8 cellular contexts compared by ENCODE assay signal in the genomic region with DNA sequence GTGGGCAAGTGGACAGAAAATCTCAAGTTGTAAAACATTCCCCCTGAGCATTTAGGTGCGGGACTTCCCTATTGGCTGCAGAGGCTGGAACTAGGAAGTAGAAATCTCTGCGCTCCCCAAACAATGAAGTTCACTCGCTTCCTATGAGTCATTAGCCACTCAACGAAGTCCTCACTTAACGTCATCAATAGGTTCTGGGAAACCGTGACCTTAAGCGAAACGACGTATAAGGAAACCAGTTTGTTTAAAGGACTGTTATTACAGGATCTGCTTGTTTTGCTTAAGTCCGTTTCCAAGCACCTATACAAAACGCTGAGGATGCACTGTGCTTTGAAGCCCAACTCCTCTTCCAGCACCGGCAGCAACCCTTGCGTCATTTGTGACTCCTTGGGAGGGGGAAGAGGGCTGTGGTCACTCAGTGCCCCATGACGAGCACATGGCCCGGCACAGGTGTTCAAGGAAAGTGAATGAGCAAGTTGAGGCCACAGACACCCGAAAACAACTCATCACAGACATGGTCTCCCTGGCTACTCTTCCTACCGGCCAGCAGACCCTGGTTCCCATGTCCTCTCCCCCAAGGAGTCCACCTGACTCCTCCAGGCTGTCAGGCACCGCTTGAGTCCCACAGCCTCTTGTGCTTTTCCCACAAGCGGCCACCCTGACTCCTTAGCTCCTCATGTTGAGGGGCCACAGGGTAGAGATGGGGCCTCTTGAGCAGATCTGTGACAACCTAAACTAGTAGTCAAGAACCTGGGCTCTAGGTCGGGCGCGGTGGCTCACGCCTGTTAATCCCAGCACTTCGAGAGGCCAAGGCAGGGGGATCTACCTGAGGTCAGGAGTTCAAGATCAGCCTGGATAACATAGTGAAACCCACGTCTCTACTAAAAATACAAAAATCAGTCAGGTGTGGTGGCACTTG. TPM values are rescaled to one million over a fixed set of nuclear protein-coding genes. Genes with fewer than 3 reads are reported as not detected.
A peak's percentile ranks its signal among the peaks of the same experiment; 100 is the strongest.
DNase-seq lines count a peak whose midpoint lies in the region; ATAC-seq, FAIRE-seq and TF ChIP-seq lines count a peak whose summit lies in the region.
"Had no signal": no experiment of that assay in that cellular context is flagged by ENCODE, and none has a peak within 500 bp of the region (broad histone marks: within the 10 kb centered on the region; RNA-seq: fewer than 3 reads in every experiment).

No MANE protein-coding gene starts in this region.

- H2BK12ac ChIP-seq in H1 (ENCODE audit: low read depth, low read length) = peak overlapping the region; percentile 1

- H2BK5ac ChIP-seq in H1 (ENCODE audit: low read depth, low read length) = peak overlapping the region; percentile 86

- H3K79me2 ChIP-seq in H1 (ENCODE audit: control insufficient read depth in 1 of 2, insufficient read depth in 2 of 2, low read length in 2 of 2) = peaks cover 7 to 20% of the 10 kb centered on the region in 2 experiments; a peak in 3 of 4 replicates

- no peak overlapping the region; a peak in 1 of 7 replicates for H3K9ac ChIP-seq in H1 (replicated peaks in 1 of 4; ENCODE audit: extremely low read depth in 1 of 4, low read depth in 3 of 4, low read length in 3 of 4)

- in situ Hi-C loops in GM18951 (cut with MboI; ENCODE audit: low sequenced_read_pairs, unreplicated experiment) = no loop called here

- TF ChIP-seq RAD21 in H1 (IDR thresholded peaks at IDR 0.05 in 1 of 2, conservative IDR thresholded peaks at IDR 0.05 in 1 of 2; ENCODE audit: low read depth in 2 of 2, low read length in 2 of 2) = no peak

- peak; percentile 35 for TF ChIP-seq POLR2A in GM18951 (IDR thresholded peaks at IDR 0.05; ENCODE audit: extremely low read depth, insufficient read depth, insufficient read length)
- peak; percentile 39 to 77 for TF ChIP-seq POLR2A in H1 (IDR thresholded peaks at IDR 0.05; ENCODE audit: control extremely low read depth in 1 of 2, low read depth in 2 of 2, low read length in 2 of 2)

- H3K23me2 ChIP-seq in H1 (ENCODE audit: low read depth, low read length) = peaks cover 2% of the 10 kb centered on the region

- FAIRE-seq in H1 (lab: Jason Lieb, UNC) = no peak
- FAIRE-seq: endometrium had no signal

- intact Hi-C loops in activated B cell treated with CpG ODN at 0.5 μM for 24 hours (cut with micrococcal nuclease) = loop anchor here (1.0 kb wide), 1 partner anchor 19 kb away; the partner anchor contains the start of gene PLEKHG2

- no peaks in the 10 kb centered on the region for H3K9me3 Mint-ChIP-seq in activated B cell treated with CpG ODN at 0.5 μM for 24 hours
- no peaks in the 10 kb centered on the region for H3K9me3 Mint-ChIP-seq in osteocyte (ENCODE audit: unreplicated experiment)

- no peaks in the 10 kb centered on the region for H3K27me3 ChIP-seq in MG63
- no peaks in the 10 kb centered on the region; a peak in 1 of 7 replicates for H3K27me3 ChIP-seq in H1 (replicated peaks in 1 of 4; ENCODE audit: control insufficient read depth in 3 of 4, extremely low read depth in 1 of 4, insufficient read depth in 3 of 4, low read length in 3 of 4)

- H3K14ac ChIP-seq in H1 (ENCODE audit: insufficient read length) = no peak overlapping the region

- DNase-seq in MG63 = peak; percentile 48
- DNase-seq in activated B cell treated with CpG ODN at 0.5 μM for 24 hours = peak; percentile 37
- DNase-seq in H1 (ENCODE audit: low read depth in 1 of 2, low spot score in 2 of 2) = peak in 1 of 2 experiments; percentile 60
- DNase-seq in osteocyte (ENCODE audit: extremely low spot score, unreplicated experiment) = no peak
- DNase-seq in hepatic stellate cell (ENCODE audit: low spot score) = no peak
- no peak for DNase-seq in AG08395 (ENCODE audit: low spot score)

- TF ChIP-seq EP300 in H1 (IDR thresholded peaks at IDR 0.05; ENCODE audit: borderline replicate concordance in 1 of 2, low read depth in 2 of 2, low read length in 2 of 2) = no peak

- 0 out of 2 replicates have a peak overlapping the region, but pooled peaks have one; percentile 55 for H2BK15ac ChIP-seq in H1 (ENCODE audit: low read length)

- H3K56ac ChIP-seq in H1 (replicated peaks; ENCODE audit: insufficient read length, low read depth, low read length) = no peak overlapping the region

- H3K4me1 Mint-ChIP-seq in activated B cell treated with CpG ODN at 0.5 μM for 24 hours (peaks cover 43% of the 10 kb centered on the region), osteocyte (ENCODE audit: unreplicated experiment) (peaks cover 62% of the 10 kb centered on the region)

- POLR2A ChIA-PET in activated B cell treated with CpG ODN at 0.5 μM for 24 hours (lab: Charles Lee) = interaction anchor here (0.6 to 11.0 kb wide), 9 partner anchors 13 to 1933 kb away, joined by 3 to 285 read pairs (median 6); partner anchors contain the start of genes DLL3, MED29, PAF1 and PLEKHG2
- POLR2A ChIA-PET in H1 (lab: Charles Lee; ENCODE audit: partially characterized antibody) = interaction anchor here (0.6 to 47.8 kb wide), 6 partner anchors 7 to 132 kb away, joined by 3 to 1154 read pairs (median 92); partner anchors contain the start of genes PLEKHG2, RPS16, SUPT5H and ZFP36

- H3K4me2 ChIP-seq in H1 (ENCODE audit: insufficient read depth in 1 of 2, low read depth in 2 of 2, low read length in 2 of 2) = no peak overlapping the region

- no peak for TF ChIP-seq CTCF in activated B cell treated with CpG ODN at 0.5 μM for 24 hours (IDR thresholded peaks at IDR 0.05)
- no peak for TF ChIP-seq CTCF in H1 (IDR thresholded peaks at IDR 0.05; ENCODE audit: control extremely low read depth in 1 of 3, insufficient read depth in 1 of 3, low read depth in 1 of 3, low read length in 3 of 3)
- TF ChIP-seq CTCF in osteocyte (IDR thresholded peaks at IDR 0.05) = no peak

- no peak overlapping the region for H3K23ac ChIP-seq in H1 (ENCODE audit: insufficient read length)

- H3K27ac Mint-ChIP-seq in activated B cell treated with CpG ODN at 0.5 μM for 24 hours = peak overlapping the region; percentile 88
- H3K27ac Mint-ChIP-seq in osteocyte (ENCODE audit: unreplicated experiment) = peak overlapping the region; percentile 73

- H4K5ac ChIP-seq in H1 (ENCODE audit: insufficient read length, low read depth, low read length) = no peak overlapping the region

- H4K20me1 ChIP-seq in H1 (replicated peaks in 1 of 2; ENCODE audit: control insufficient read depth in 1 of 2, insufficient read depth in 2 of 2, low read length in 2 of 2) = peaks cover 2 to 18% of the 10 kb centered on the region in 2 experiments

- peak overlapping the region; percentile 19; the same call in 1 of the 2 replicates for H3K18ac ChIP-seq in H1 (ENCODE audit: extremely low read depth, low read length)

- H3K4me1 ChIP-seq in H1 (replicated peaks in 1 of 4; ENCODE audit: control insufficient read depth in 3 of 4, insufficient read depth in 4 of 4, low read length in 3 of 4) = peaks cover 5 to 23% (median 13%) of the 10 kb centered on the region in 4 experiments

- peak overlapping the region; percentile 50 for H3K27ac ChIP-seq in H1 (ENCODE audit: low read depth, low read length)

- no peak overlapping the region for H2AFZ ChIP-seq in H1 (ENCODE audit: low read length)

- peak overlapping the region; percentile 35 for H4K91ac ChIP-seq in H1 (replicated peaks; ENCODE audit: insufficient read length, low read length)

- no peak overlapping the region for H2BK120ac ChIP-seq in H1 (replicated peaks; ENCODE audit: low read depth, low read length)

- H4K8ac ChIP-seq in H1 (ENCODE audit: extremely low read depth, insufficient read depth, low read length) = peak overlapping the region; percentile 87

- CTCF ChIA-PET in activated B cell treated with CpG ODN at 0.5 μM for 24 hours (lab: Charles Lee) = no interaction called here
- CTCF ChIA-PET in H1 (lab: Charles Lee; ENCODE audit: partially characterized antibody) = interaction anchor here (0.6 kb wide), 2 partner anchors 26 to 588 kb away, joined by 3 to 4 read pairs; no protein-coding TSS in a partner anchor

- no peak overlapping the region for H3K4ac ChIP-seq in H1 (replicated peaks; ENCODE audit: insufficient read length, low read depth, low read length)

- 88% methylated on average over 25 of the region's 25 CpGs; no CpG with 5 or more reads in 1 of the 2 experiments for WGBS in H1 (ENCODE audit: extremely low coverage in 1 of 2, insufficient coverage in 1 of 2, insufficient read length in 1 of 2, insufficient replicate concordance in 2 of 2, low coverage in 1 of 2, low lambda C conversion rate in 2 of 2, missing lambda C conversion rate in 1 of 2), 2 experiments

- H3K79me1 ChIP-seq in H1 (ENCODE audit: low read depth, low read length) = peaks cover 8% of the 10 kb centered on the region

- H2AK5ac ChIP-seq in H1 (ENCODE audit: low read depth, low read length) = peak overlapping the region; percentile 2; the same call in 1 of the 2 replicates

- H3K36me3 ChIP-seq in MG63 (peaks cover 46% of the 10 kb centered on the region), H1 (ENCODE audit: control insufficient read depth in 2 of 4, insufficient read depth in 4 of 4, low read length in 3 of 4) (peaks cover 21 to 30% (median 25%) of the 10 kb centered on the region in 4 experiments)

- peak overlapping the region; percentile 82; the same call in 1 of the 2 replicates for H2BK20ac ChIP-seq in H1 (ENCODE audit: low read length)

- no peaks in the 10 kb centered on the region for H3K9me3 ChIP-seq in MG63
- no peaks in the 10 kb centered on the region for H3K9me3 ChIP-seq in H1 (ENCODE audit: insufficient read depth in 2 of 2, low read depth in 1 of 2, low read length in 1 of 2)

- H3K27me3 Mint-ChIP-seq in activated B cell treated with CpG ODN at 0.5 μM for 24 hours = no peaks in the 10 kb centered on the region
- H3K27me3 Mint-ChIP-seq in osteocyte (ENCODE audit: unreplicated experiment) = no peaks in the 10 kb centered on the region

- H3K4me3 ChIP-seq in MG63 = no peak overlapping the region
- no peak overlapping the region for H3K4me3 ChIP-seq in H1 (ENCODE audit: extremely low read depth in 1 of 4, insufficient read depth in 2 of 4, low read depth in 3 of 4, low read length in 4 of 4)

- H3K36me3 Mint-ChIP-seq in activated B cell treated with CpG ODN at 0.5 μM for 24 hours (ENCODE audit: low read depth) = peaks cover 46% of the 10 kb centered on the region
- H3K36me3 Mint-ChIP-seq in osteocyte (ENCODE audit: unreplicated experiment) = peaks cover 29% of the 10 kb centered on the region

- ATAC-seq in activated B cell treated with CpG ODN at 0.5 μM for 24 hours (ENCODE audit: low read depth) = peak; percentile 67

- peak overlapping the region; percentile 46 for H3K4me3 Mint-ChIP-seq in activated B cell treated with CpG ODN at 0.5 μM for 24 hours
- no peak overlapping the region for H3K4me3 Mint-ChIP-seq in osteocyte (ENCODE audit: unreplicated experiment)

RNA-seq across cellular contexts. Expression of gene RPS16, which starts 4.8 kb away (rescaled TPM):
- total RNA-seq in MG63 (2014; rRNA removed; shearing (Covaris generic); ENCODE audit: low replicate concordance) = 95.9 and 97.8 TPM in 2 replicates
- total RNA-seq in activated B cell treated with CpG ODN at 0.5 μM for 24 hours (4,002 and 4,656 TPM in 2 replicates), osteocyte (1,827 and 1,860 TPM in 2 replicates)
- 2,433 and 2,482 TPM in 2 replicates for total RNA-seq in H1 (2021; fragmentation: NEBNext Ultra II Directional; extraction: Animal tissue kit (Norgen Biotek cat#: 25700))
- polyA plus RNA-seq in H1 (2011; rRNA removed) = 7,810 and 9,546 TPM in 2 replicates
- 5,561 TPM for polyA plus RNA-seq in H1 (2011; cell fraction: cytosol; rRNA removed)
- polyA plus RNA-seq in H1 (2011; cell fraction: nucleus; rRNA removed) = 4,175 TPM
- polyA plus RNA-seq in H1 (2012, experiment 1 of 2) = 3,337 to 4,443 TPM (median 4,024 TPM) in 4 replicates
- 7,637 TPM for polyA plus RNA-seq in H1 (2012, experiment 2 of 2)
- 4,469 TPM for polyA plus RNA-seq in H1 (2013, experiment 1 of 2)
- polyA plus RNA-seq in H1 (2013, experiment 2 of 2) = 4,343 TPM
- 1,416 and 1,486 TPM in 2 replicates for polyA minus RNA-seq in H1 (2011; rRNA and poly(A)+ RNA removed)
- polyA minus RNA-seq in H1 (2011; cell fraction: cytosol; rRNA and poly(A)+ RNA removed) = 1,670 TPM
- polyA minus RNA-seq in H1 (2011; cell fraction: nucleus; rRNA and poly(A)+ RNA removed) = 1,057 TPM

RNA-seq across cellular contexts. Expression of gene SUPT5H, which starts 14.4 kb away (rescaled TPM):
- total RNA-seq in MG63 (2014; rRNA removed; shearing (Covaris generic); ENCODE audit: low replicate concordance) = 55.9 and 102 TPM in 2 replicates
- total RNA-seq in activated B cell treated with CpG ODN at 0.5 μM for 24 hours = 184 and 200 TPM in 2 replicates
- 111 and 118 TPM in 2 replicates for total RNA-seq in H1 (2021; fragmentation: NEBNext Ultra II Directional; extraction: Animal tissue kit (Norgen Biotek cat#: 25700))
- polyA plus RNA-seq in H1 (2011; rRNA removed) = 77.8 and 110 TPM in 2 replicates
- 88.9 TPM for polyA plus RNA-seq in H1 (2011; cell fraction: cytosol; rRNA removed)
- 202 TPM for polyA plus RNA-seq in H1 (2011; cell fraction: nucleus; rRNA removed)
- 110 to 145 TPM (median 140 TPM) in 4 replicates for polyA plus RNA-seq in H1 (2012, experiment 1 of 2)
- polyA plus RNA-seq in H1 (2012, experiment 2 of 2) = 111 TPM
- 86.7 TPM for polyA plus RNA-seq in H1 (2013, experiment 1 of 2)
- 76.3 TPM for polyA plus RNA-seq in H1 (2013, experiment 2 of 2)
- polyA minus RNA-seq in H1 (2011; rRNA and poly(A)+ RNA removed) = 54.8 and 86.8 TPM in 2 replicates
- polyA minus RNA-seq in H1 (2011; cell fraction: cytosol; rRNA and poly(A)+ RNA removed) = 45.4 TPM
- polyA minus RNA-seq in H1 (2011; cell fraction: nucleus; rRNA and poly(A)+ RNA removed) = 57.4 TPM
- total RNA-seq in osteocyte = 130 and 132 TPM in 2 replicates

RNA-seq across cellular contexts. Expression of gene PLEKHG2, which starts 18.5 kb away (rescaled TPM):
- 3.0 and 12.4 TPM in 2 replicates for total RNA-seq in MG63 (2014; rRNA removed; shearing (Covaris generic); ENCODE audit: low replicate concordance)
- total RNA-seq in activated B cell treated with CpG ODN at 0.5 μM for 24 hours = 111 and 125 TPM in 2 replicates
- total RNA-seq in H1 (2021; fragmentation: NEBNext Ultra II Directional; extraction: Animal tissue kit (Norgen Biotek cat#: 25700)) = 64.0 and 65.7 TPM in 2 replicates
- 16.9 and 21.8 TPM in 2 replicates for polyA plus RNA-seq in H1 (2011; rRNA removed)
- polyA plus RNA-seq in H1 (2011; cell fraction: cytosol; rRNA removed) = 12.2 TPM
- 79.0 TPM for polyA plus RNA-seq in H1 (2011; cell fraction: nucleus; rRNA removed)
- polyA plus RNA-seq in H1 (2012, experiment 1 of 2) = 32.6 to 44.5 TPM (median 43.1 TPM) in 4 replicates
- polyA plus RNA-seq in H1 (2012, experiment 2 of 2) = 107 TPM
- 29.9 TPM for polyA plus RNA-seq in H1 (2013, experiment 1 of 2)
- 28.4 TPM for polyA plus RNA-seq in H1 (2013, experiment 2 of 2)
- 19.0 and 20.2 TPM in 2 replicates for polyA minus RNA-seq in H1 (2011; rRNA and poly(A)+ RNA removed)
- 53.9 TPM for polyA minus RNA-seq in H1 (2011; cell fraction: cytosol; rRNA and poly(A)+ RNA removed)
- polyA minus RNA-seq in H1 (2011; cell fraction: nucleus; rRNA and poly(A)+ RNA removed) = 37.5 TPM
- total RNA-seq in osteocyte = 131 and 150 TPM in 2 replicates

RNA-seq across cellular contexts. Expression of gene ZFP36, which starts 24.3 kb away (rescaled TPM):
- total RNA-seq in MG63 (2014; rRNA removed; shearing (Covaris generic); ENCODE audit: low replicate concordance) = 0.66 and 1.4 TPM in 2 replicates
- total RNA-seq in activated B cell treated with CpG ODN at 0.5 μM for 24 hours (167 and 206 TPM in 2 replicates), osteocyte (81.5 and 105 TPM in 2 replicates)
- total RNA-seq in H1 (2021; fragmentation: NEBNext Ultra II Directional; extraction: Animal tissue kit (Norgen Biotek cat#: 25700)) = 10.9 and 12.2 TPM in 2 replicates
- polyA plus RNA-seq in H1 (2011; rRNA removed) = 4.0 and 7.3 TPM in 2 replicates
- polyA plus RNA-seq in H1 (2011; cell fraction: cytosol; rRNA removed) = 1.9 TPM
- 15.8 TPM for polyA plus RNA-seq in H1 (2011; cell fraction: nucleus; rRNA removed)
- polyA plus RNA-seq in H1 (2012, experiment 1 of 2) = 10.1 to 11.7 TPM (median 11.0 TPM) in 4 replicates
- 11.5 TPM for polyA plus RNA-seq in H1 (2012, experiment 2 of 2)
- 14.0 TPM for polyA plus RNA-seq in H1 (2013, experiment 1 of 2)
- 14.2 TPM for polyA plus RNA-seq in H1 (2013, experiment 2 of 2)
- polyA minus RNA-seq in H1 (2011; rRNA and poly(A)+ RNA removed) = 0.76 and 1.6 TPM in 2 replicates
- polyA minus RNA-seq in H1 (2011; cell fraction: cytosol; rRNA and poly(A)+ RNA removed) = 4.3 TPM
- 22.0 TPM for polyA minus RNA-seq in H1 (2011; cell fraction: nucleus; rRNA and poly(A)+ RNA removed)

RNA-seq across cellular contexts. Expression of gene MED29, which starts 39.8 kb away (rescaled TPM):
- 18.1 and 26.5 TPM in 2 replicates for total RNA-seq in MG63 (2014; rRNA removed; shearing (Covaris generic); ENCODE audit: low replicate concordance)
- total RNA-seq in activated B cell treated with CpG ODN at 0.5 μM for 24 hours = 38.0 and 39.0 TPM in 2 replicates
- total RNA-seq in H1 (2021; fragmentation: NEBNext Ultra II Directional; extraction: Animal tissue kit (Norgen Biotek cat#: 25700)) = 31.1 and 32.3 TPM in 2 replicates
- 52.5 and 71.4 TPM in 2 replicates for polyA plus RNA-seq in H1 (2011; rRNA removed)
- 52.3 TPM for polyA plus RNA-seq in H1 (2011; cell fraction: cytosol; rRNA removed)
- polyA plus RNA-seq in H1 (2011; cell fraction: nucleus; rRNA removed) = 31.6 TPM
- 24.5 to 29.2 TPM (median 25.3 TPM) in 4 replicates for polyA plus RNA-seq in H1 (2012, experiment 1 of 2)
- polyA plus RNA-seq in H1 (2012, experiment 2 of 2) = 22.1 TPM
- 23.1 TPM for polyA plus RNA-seq in H1 (2013, experiment 1 of 2)
- 22.7 TPM for polyA plus RNA-seq in H1 (2013, experiment 2 of 2)
- polyA minus RNA-seq in H1 (2011; rRNA and poly(A)+ RNA removed) = 28.2 and 33.6 TPM in 2 replicates
- polyA minus RNA-seq in H1 (2011; cell fraction: cytosol; rRNA and poly(A)+ RNA removed) = 14.7 TPM
- 29.0 TPM for polyA minus RNA-seq in H1 (2011; cell fraction: nucleus; rRNA and poly(A)+ RNA removed)
- total RNA-seq in osteocyte = 37.1 and 38.7 TPM in 2 replicates

Comparison
In these comparisons a context has a peak if more than half of its experiments do, and no peak if none do; other contexts are left out.
1. DNase-seq: peak in MG63 (single experiment) and activated B cell treated with CpG ODN at 0.5 μM for 24 hours (single experiment); none in osteocyte (single experiment), hepatic stellate cell (single experiment) and AG08395 (single experiment).
2. RNA of gene RPS16, which starts 4.8 kb away (total RNA-seq): 4,002 to 4,656 TPM in activated B cell treated with CpG ODN at 0.5 μM for 24 hours, 2,433 to 2,482 TPM in H1 and 1,827 to 1,860 TPM in osteocyte; 95.9 to 97.8 TPM in MG63; every median in the first group is over 10 times any median in the second.